ENCODE assay signal across 18 cellular contexts in the genomic region with DNA sequence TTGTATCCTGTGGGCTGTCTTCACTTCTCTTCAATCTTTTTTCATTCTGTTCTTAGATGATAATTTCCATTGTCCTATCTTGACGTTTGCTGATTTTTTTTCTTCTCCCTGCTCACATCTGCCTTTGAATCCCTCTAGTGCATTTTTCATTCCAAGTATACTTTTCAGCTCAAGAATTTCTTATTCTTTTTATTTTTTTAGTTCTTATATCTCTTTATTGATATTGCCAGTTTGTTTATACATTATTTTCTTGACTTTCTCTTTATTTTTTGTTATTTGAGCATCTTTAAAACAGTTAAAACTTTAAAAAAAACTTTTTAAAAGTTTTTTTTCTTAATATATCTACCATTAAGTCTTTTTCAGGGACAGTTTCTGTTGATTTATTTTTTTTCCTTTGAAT.
DNase-seq lines count a peak whose midpoint lies in the region; ATAC-seq and FAIRE-seq lines count a peak whose summit lies in the region.
"Had no signal": no experiment of that assay in that cellular context is flagged by ENCODE, and none has a peak within 500 bp of the region (broad histone marks: within the 10 kb centered on the region; RNA-seq: fewer than 3 reads in every experiment).

No MANE protein-coding gene starts in this region.

- peak overlapping the region; percentile 99; the same call in 1 of the 2 replicates for H3K27ac ChIP-seq in SK-N-MC
- H3K27ac ChIP-seq: GM23248, HL-60, KMS-11 had no signal

- DNase-seq in SK-N-MC (ENCODE audit: low read depth, low spot score) (no peak), frontal cortex (ENCODE audit: low spot score in 2 of 2) (no peak)
- DNase-seq in stimulated activated CD8-positive, alpha-beta memory T cell treated with anti-CD3 and anti-CD28 coated beads, Interleukin-4, amount 100 ng/mL, for 48 hours: no peak
- DNase-seq in activated naive CD4-positive, alpha-beta T cell treated with anti-CD3 and anti-CD28 coated beads, Interleukin-2, amount 50 U/mL, for 16 hours: no peak
- DNase-seq: AML-193; Calu3; CD4-positive, alpha-beta memory T cell; DMS79 treated with DMSO at 0.1 percent for 48 hours; GM23248 had no signal

- FAIRE-seq in A204.1 (lab: Jason Lieb, UNC) (peak; percentile 82), G401.6 (lab: Jason Lieb, UNC) (peak; percentile 63), frontal cortex (lab: Jason Lieb, UNC) (peak; percentile 54)
- FAIRE-seq: GM12878, HTR-8/SVneo had no signal

- ATAC-seq in HG03025 (IDR thresholded peaks at IDR 0.05; ENCODE audit: low FRiP score, unreplicated experiment) (no peak), GM18511 (IDR thresholded peaks at IDR 0.05; ENCODE audit: unreplicated experiment) (no peak)
- ATAC-seq: GM12878 had no signal

- peaks cover 15% of the 10 kb centered on the region; the same call in 1 of the 2 replicates for H3K36me3 ChIP-seq in SK-N-MC (ENCODE audit: insufficient read depth, low read length)
- H3K36me3 ChIP-seq: HAP-1 had no signal

- no peak overlapping the region for H3K4me3 ChIP-seq in SK-N-MC
- H3K4me3 ChIP-seq: GM12878, GM23248, HAP-1 had no signal

- H3K9me3 ChIP-seq in SK-N-MC (ENCODE audit: low read depth, low read length): peaks cover 21% of the 10 kb centered on the region; the same call in 1 of the 2 replicates
- H3K9me3 ChIP-seq: HAP-1 had no signal

- H3K9ac ChIP-seq in SK-N-MC (ENCODE audit: insufficient read length): no peak overlapping the region
- H3K9ac ChIP-seq: GM23248, KMS-11 had no signal
